Comparison of ENCODE assay signal across 6 cellular contexts in genomic region chr3:150863921-150864320, GRCh38. TPM values are rescaled to one million over a fixed set of nuclear protein-coding genes. Genes with fewer than 3 reads are reported as not detected.
"Had no signal": no experiment of that assay in that cellular context is flagged by ENCODE, and none has a peak within 500 bp of the region (broad histone marks: within the 10 kb centered on the region; RNA-seq: fewer than 3 reads in every experiment).

No MANE protein-coding gene starts in this region.

RNA-seq across cellular contexts. Expression of gene MINDY4B, which starts 41.3 kb away (rescaled TPM):
- total RNA-seq: GM23248, H4, H7, HFFc6, IMR-90, K562 had no signal
